Comparison of ENCODE assay signal across 1 cellular context in the genomic region with DNA sequence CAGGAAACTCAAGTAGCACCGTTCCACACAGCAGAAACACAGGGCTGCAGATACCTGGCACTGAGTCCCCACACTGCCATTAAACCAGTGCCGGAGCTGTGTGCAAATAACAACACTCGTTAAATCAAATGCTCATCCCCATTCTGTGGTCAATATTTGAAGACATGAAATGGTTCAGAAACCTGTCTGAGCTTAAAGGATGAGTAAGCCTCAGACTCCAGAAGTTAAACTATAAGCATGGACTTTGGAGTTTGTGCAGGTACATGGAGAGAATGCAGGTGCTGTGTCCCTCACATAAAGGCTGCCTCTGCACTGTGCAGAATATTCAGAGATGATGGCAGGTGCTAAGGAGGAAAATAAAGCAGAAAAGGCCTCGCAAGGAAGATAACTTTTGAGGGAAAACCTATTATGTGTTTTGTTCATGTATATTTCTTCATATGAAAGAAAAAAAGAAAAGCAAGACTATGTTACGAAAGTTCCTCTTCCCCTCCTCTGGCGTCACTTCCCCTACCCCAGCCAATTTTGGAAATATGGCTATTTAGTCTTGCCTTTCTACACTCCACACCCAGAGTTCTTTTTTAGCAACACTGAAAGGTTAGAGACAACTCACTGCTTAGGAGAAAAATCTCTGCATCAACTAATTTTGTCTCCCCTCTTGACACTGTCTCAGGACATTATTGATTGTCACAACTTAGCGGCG.
TF ChIP-seq lines count a peak whose summit lies in the region.

No MANE protein-coding gene starts in this region.

TF ChIP-seq in IMR-90, 13 proteins besides CTCF, POLR2A, EP300 and RAD21 (continued from another document):
- TF ChIP-seq FOS (IDR thresholded peaks at IDR 0.05; ENCODE audit: low read depth, low read length): no peak
- no peak for TF ChIP-seq CEBPB (IDR thresholded peaks at IDR 0.05; ENCODE audit: low read depth, low read length)
- TF ChIP-seq NFE2L2 (IDR thresholded peaks at IDR 0.05; ENCODE audit: low read depth, low read length): no peak
- TF ChIP-seq RFX5 (IDR thresholded peaks at IDR 0.05; ENCODE audit: low read depth, low read length): no peak
